ENCODE assay signal across 7 cellular contexts in genomic region chr11:86802601-86803051, GRCh38. TPM values are rescaled to one million over a fixed set of nuclear protein-coding genes. Genes with fewer than 3 reads are reported as not detected.
DNase-seq lines count a peak whose midpoint lies in the region; ATAC-seq and TF ChIP-seq lines count a peak whose summit lies in the region.

No MANE protein-coding gene starts in this region.

- H3K4me2 ChIP-seq in H9 (ENCODE audit: insufficient read depth, insufficient read length, low read length) = no peak overlapping the region

- H3K36me3 ChIP-seq in lower lobe of right lung (no peaks in the 10 kb centered on the region), upper lobe of right lung (no peaks in the 10 kb centered on the region)

- no peak overlapping the region for H3K27ac Mint-ChIP-seq in H9

- H3K4me1 ChIP-seq in H9 (ENCODE audit: insufficient read depth, low read length) = peaks cover 6% of the 10 kb centered on the region; the same call in 1 of the 2 replicates
- peaks cover 46% of the 10 kb centered on the region for H3K4me1 ChIP-seq in lower lobe of right lung
- H3K4me1 ChIP-seq in upper lobe of right lung = peaks cover 11% of the 10 kb centered on the region

- no peak overlapping the region for H2AK5ac ChIP-seq in H9 (ENCODE audit: insufficient read length, low read length)

- peak; percentile 81 for DNase-seq in DMS53 treated with DMSO at 0.1 percent for 48 hours (lab: John Stamatoyannopoulos, UW; ENCODE audit: unreplicated experiment)
- peak; percentile 61 for DNase-seq in H9
- DNase-seq in NCI-H345 treated with DMSO at 0.1 percent for 48 hours (lab: John Stamatoyannopoulos, UW; ENCODE audit: unreplicated experiment) = peak; percentile 66
- peak; percentile 67 to 73 for DNase-seq in cardiac fibroblast (ENCODE audit: low read depth in 2 of 2)
- no peak for DNase-seq in lower lobe of right lung
- DNase-seq in upper lobe of right lung = no peak

- H3K4me3 Mint-ChIP-seq in H9 = no peak overlapping the region

- no peak overlapping the region for H2BK12ac ChIP-seq in H9 (ENCODE audit: insufficient read length, low read depth, low read length)

- H3K23ac ChIP-seq in H9 (ENCODE audit: insufficient read length, low read depth, low read length) = no peak overlapping the region

- no peak overlapping the region for H2BK20ac ChIP-seq in H9 (ENCODE audit: low read depth, low read length, poor library complexity, severe bottlenecking)

- no peak overlapping the region for H4K5ac ChIP-seq in H9 (ENCODE audit: insufficient read length, low read depth, low read length)

- no peaks in the 10 kb centered on the region for H3K36me3 Mint-ChIP-seq in H9 (ENCODE audit: insufficient read depth in 1 of 3, low read depth in 3 of 3)

- no peak overlapping the region for H3K9ac ChIP-seq in H9 (ENCODE audit: extremely low read depth, insufficient read length, low read length)

- H4K20me1 ChIP-seq in H9 (ENCODE audit: control insufficient read depth, insufficient read depth, insufficient read length) = no peaks in the 10 kb centered on the region

- no peak overlapping the region for H3K56ac ChIP-seq in H9 (ENCODE audit: insufficient read length, low read depth, low read length)

- no peak overlapping the region for H4K91ac ChIP-seq in H9 (ENCODE audit: insufficient read length, low read depth, low read length)

- H3K23me2 ChIP-seq in H9 (ENCODE audit: insufficient read length, low read depth, low read length, poor library complexity, severe bottlenecking) = peaks cover 10% of the 10 kb centered on the region

- no peaks in the 10 kb centered on the region for H3K79me2 ChIP-seq in H9 (ENCODE audit: insufficient read depth, low read length)

- intact Hi-C loops in lower lobe of right lung (cut with DNase I) = no loop called here
- intact Hi-C loops in upper lobe of right lung (cut with DNase I) = loop anchor here (10.0 kb wide), 1 partner anchor 188 kb away; no protein-coding TSS in a partner anchor

- H3K4ac ChIP-seq in H9 (ENCODE audit: low read depth, low read length) = no peak overlapping the region

- peak overlapping the region; percentile 85 to 88 for H3K4me3 ChIP-seq in cardiac fibroblast (replicated peaks in 1 of 2; ENCODE audit: low read depth in 2 of 2, low read length in 2 of 2)
- H3K4me3 ChIP-seq in lower lobe of right lung = peak overlapping the region; percentile 61
- H3K4me3 ChIP-seq in upper lobe of right lung = peak overlapping the region; percentile 62

- no peak overlapping the region for H2BK120ac ChIP-seq in H9 (ENCODE audit: low read depth, low read length, poor library complexity, severe bottlenecking)

- H3K27ac ChIP-seq in H9 (ENCODE audit: insufficient read length, low read depth, low read length) (no peak overlapping the region), lower lobe of right lung (no peak overlapping the region), upper lobe of right lung (peak overlapping the region; percentile 73)

- peaks cover 29% of the 10 kb centered on the region for H3K27me3 Mint-ChIP-seq in H9 (ENCODE audit: low read depth)

- H2AFZ ChIP-seq in H9 (ENCODE audit: low read length) = no peak overlapping the region

- H3K18ac ChIP-seq in H9 (ENCODE audit: insufficient read length, low read depth, low read length) = no peak overlapping the region

- peaks cover 34 to 38% of the 10 kb centered on the region in 2 experiments for H3K4me1 Mint-ChIP-seq in H9

- no peaks in the 10 kb centered on the region for H3K9me3 Mint-ChIP-seq in H9

- H3K14ac ChIP-seq in H9 (ENCODE audit: insufficient read depth, low read length) = no peak overlapping the region

- WGBS in H9 (ENCODE audit: extremely low coverage, insufficient read length, low lambda C conversion rate) = no CpG with 5 or more reads among the region's 3 CpGs

- H3K79me1 ChIP-seq in H9 (ENCODE audit: insufficient read depth, low read depth, low read length, poor library complexity, severe bottlenecking) = no peaks in the 10 kb centered on the region

- TF ChIP-seq CTCF in H9 (conservative IDR thresholded peaks at IDR 0.05) = peak; percentile 68
- peak; percentile 64 for TF ChIP-seq CTCF in cardiac fibroblast (IDR thresholded peaks at IDR 0.05; ENCODE audit: low read depth, low read length)
- TF ChIP-seq CTCF in lower lobe of right lung (IDR thresholded peaks at IDR 0.05) = peak; percentile 43
- TF ChIP-seq CTCF in upper lobe of right lung (IDR thresholded peaks at IDR 0.05) = peak; percentile 56

- no peaks in the 10 kb centered on the region for H3K9me3 ChIP-seq in H9 (ENCODE audit: control insufficient read depth, low read depth, low read length)
- H3K9me3 ChIP-seq in lower lobe of right lung = no peaks in the 10 kb centered on the region
- H3K9me3 ChIP-seq in upper lobe of right lung = no peaks in the 10 kb centered on the region

- ATAC-seq in lower lobe of right lung (no peak), upper lobe of right lung (peak; percentile 39), GM19035 (IDR thresholded peaks at IDR 0.05; ENCODE audit: unreplicated experiment) (no peak)

- H2BK15ac ChIP-seq in H9 (ENCODE audit: low read depth, low read length) = no peak overlapping the region

- H2BK5ac ChIP-seq in H9 (ENCODE audit: insufficient read length, low read length) = no peak overlapping the region

- H4K8ac ChIP-seq in H9 (replicated peaks; ENCODE audit: insufficient read length, low read depth, low read length) = no peak overlapping the region

- H3K27me3 ChIP-seq in H9 (ENCODE audit: insufficient read depth, low read length) = peaks cover 5% of the 10 kb centered on the region; the same call in 1 of the 2 replicates
- peaks cover 5% of the 10 kb centered on the region for H3K27me3 ChIP-seq in lower lobe of right lung (ENCODE audit: low read depth)
- H3K27me3 ChIP-seq in upper lobe of right lung = peaks cover 4% of the 10 kb centered on the region

- no peak overlapping the region for H3T11ph ChIP-seq in H9 (ENCODE audit: low read length)

RNA-seq across cellular contexts. Expression of gene PRSS23, which starts 2.3 kb away (rescaled TPM):
- total RNA-seq in H9 (2021) = 6.3 and 6.9 TPM in 2 replicates
- 40.3 TPM for total RNA-seq in lower lobe of right lung
- 100 TPM for total RNA-seq in upper lobe of right lung

Comparison
In these comparisons a context has a peak if more than half of its experiments do, and no peak if none do; other contexts are left out.
1. DNase-seq: peak in DMS53 treated with DMSO at 0.1 percent for 48 hours (single experiment), H9 (single experiment), NCI-H345 treated with DMSO at 0.1 percent for 48 hours (single experiment) and cardiac fibroblast (2 of 2); none in lower lobe of right lung (single experiment) and upper lobe of right lung (single experiment).
2. Peak in every context shown above with its lines, with median percentiles within 50 percentile points of each other: CTCF ChIP-seq and H3K4me3 ChIP-seq.